13 cellular contexts compared by ENCODE assay signal in the genomic region with DNA sequence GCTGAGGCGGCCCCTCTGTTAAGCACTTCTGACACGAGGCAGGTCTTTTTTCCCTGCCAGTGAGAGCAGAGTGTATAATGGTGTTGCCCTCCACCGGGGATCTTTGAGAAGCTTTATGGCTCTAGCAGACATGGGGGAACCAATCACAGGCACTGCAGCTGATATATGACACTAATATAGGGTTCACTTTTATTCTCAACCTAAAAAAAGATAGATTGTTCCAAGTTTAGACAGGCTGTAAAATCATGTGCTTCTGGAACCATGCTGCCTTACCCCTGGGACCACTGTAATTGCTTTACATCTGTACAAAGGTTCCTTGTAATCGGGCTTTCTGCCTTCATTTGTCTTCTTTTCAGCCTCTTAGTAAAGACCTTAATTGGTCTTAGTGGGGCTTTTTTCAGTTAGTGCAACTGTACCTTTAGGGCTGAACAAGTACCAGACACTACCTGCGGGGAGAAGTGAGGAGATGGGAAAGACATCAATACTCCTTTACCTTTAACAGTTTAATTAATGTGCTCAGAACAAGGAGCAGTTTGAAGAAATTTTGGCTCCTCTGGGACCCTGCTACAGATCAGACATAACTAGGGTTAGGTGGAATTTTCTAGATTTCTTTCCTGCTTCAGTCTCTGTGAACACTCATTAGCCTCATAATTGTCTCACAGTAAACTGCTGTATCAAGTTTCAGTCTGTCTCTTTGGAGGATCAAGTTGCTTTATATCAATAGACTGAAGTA.
A peak's percentile ranks its signal among the peaks of the same experiment; 100 is the strongest.
DNase-seq lines count a peak whose midpoint lies in the region; ATAC-seq and TF ChIP-seq lines count a peak whose summit lies in the region.
"Had no signal": no experiment of that assay in that cellular context is flagged by ENCODE, and none has a peak within 500 bp of the region (broad histone marks: within the 10 kb centered on the region; RNA-seq: fewer than 3 reads in every experiment).

No MANE protein-coding gene starts in this region.

- H3K36me3 ChIP-seq in uterus: no peaks in the 10 kb centered on the region
- H3K36me3 ChIP-seq: Peyer's patch had no signal

- no peaks in the 10 kb centered on the region for H3K27me3 ChIP-seq in uterus
- H3K27me3 ChIP-seq: Peyer's patch had no signal

- peaks cover 12% of the 10 kb centered on the region for H3K36me3 Mint-ChIP-seq in nephron progenitor cell (ENCODE audit: low read depth)

- DNase-seq in DMS53 treated with DMSO at 0.1 percent for 48 hours (lab: John Stamatoyannopoulos, UW; ENCODE audit: unreplicated experiment) (peak; percentile 52), NCI-H146 (lab: John Stamatoyannopoulos, UW) (peak; percentile 75), NCI-H774 (lab: John Stamatoyannopoulos, UW) (peak; percentile 16), nephron progenitor cell (peak; percentile 41), uterus (no peak), lower leg skin (ENCODE audit: low spot score in 2 of 2) (no peak)
- DNase-seq: activated CD4-positive, alpha-beta T cell treated with anti-CD3 and anti-CD28 coated beads, Interleukin-2, amount 10 ng/mL, durations not matched to agents 24 days and 14 days; anterior cingulate cortex; dermis blood vessel endothelial cell; MM.1S; Peyer's patch had no signal

- no peaks in the 10 kb centered on the region for H3K9me3 Mint-ChIP-seq in nephron progenitor cell
- H3K9me3 Mint-ChIP-seq: activated CD4-positive, alpha-beta T cell treated with anti-CD3 and anti-CD28 coated beads, Interleukin-2, amount 10 ng/mL, durations not matched to agents 24 days and 14 days; memory B cell had no signal

- intact Hi-C loops in uterus (cut with DNase I; ENCODE audit: low total_unique reads) (no loop called here), lower leg skin (cut with DNase I; ENCODE audit: low total_unique reads) (no loop called here)

- peak overlapping the region; percentile 93 for H3K27ac Mint-ChIP-seq in nephron progenitor cell
- H3K27ac Mint-ChIP-seq: activated CD4-positive, alpha-beta T cell treated with anti-CD3 and anti-CD28 coated beads, Interleukin-2, amount 10 ng/mL, durations not matched to agents 24 days and 14 days; memory B cell had no signal

- TF ChIP-seq CTCF in nephron progenitor cell (IDR thresholded peaks at IDR 0.05): no peak
- TF ChIP-seq CTCF in uterus (IDR thresholded peaks at IDR 0.05): no peak
- no peak for TF ChIP-seq CTCF in lower leg skin (IDR thresholded peaks at IDR 0.05)

- no peak overlapping the region for H3K27ac ChIP-seq in uterus
- H3K27ac ChIP-seq: Peyer's patch had no signal

- H3K4me1 ChIP-seq in uterus: no peaks in the 10 kb centered on the region

- H3K4me3 Mint-ChIP-seq in nephron progenitor cell: peak overlapping the region; percentile 57
- H3K4me3 Mint-ChIP-seq: activated CD4-positive, alpha-beta T cell treated with anti-CD3 and anti-CD28 coated beads, Interleukin-2, amount 10 ng/mL, durations not matched to agents 24 days and 14 days; memory B cell had no signal

- H3K4me3 ChIP-seq in uterus (no peak overlapping the region), lower leg skin (ENCODE audit: low read depth, poor library complexity, severe bottlenecking) (no peak overlapping the region)
- H3K4me3 ChIP-seq: Peyer's patch had no signal

- H3K27me3 Mint-ChIP-seq in nephron progenitor cell (ENCODE audit: low read depth, poor library complexity): peaks cover 6% of the 10 kb centered on the region
- H3K27me3 Mint-ChIP-seq: activated CD4-positive, alpha-beta T cell treated with anti-CD3 and anti-CD28 coated beads, Interleukin-2, amount 10 ng/mL, durations not matched to agents 24 days and 14 days; memory B cell had no signal

- TF ChIP-seq POLR2A in uterus (IDR thresholded peaks at IDR 0.05) (no peak), lower leg skin (IDR thresholded peaks at IDR 0.05) (no peak)

- no peaks in the 10 kb centered on the region for H3K9me3 ChIP-seq in uterus
- H3K9me3 ChIP-seq: Peyer's patch had no signal

- 84 to 91% methylated on average over 5 of the region's 5 CpGs for WGBS in lower leg skin, 2 donors

- peaks cover 57% of the 10 kb centered on the region for H3K4me1 Mint-ChIP-seq in nephron progenitor cell

- ATAC-seq in GM18861 (IDR thresholded peaks at IDR 0.05; ENCODE audit: unreplicated experiment): no peak

Comparison
In these comparisons a context has a peak if more than half of its experiments do, and no peak if none do; other contexts are left out.
1. DNase-seq: peak in DMS53 treated with DMSO at 0.1 percent for 48 hours (single experiment), NCI-H146 (single experiment), NCI-H774 (single experiment) and nephron progenitor cell (single experiment); none in uterus (0 of 2) and lower leg skin (0 of 2).